Comparison of ENCODE assay signal across 9 cellular contexts in genomic region chr3:122091602-122092006, GRCh38. TPM values are rescaled to one million over a fixed set of nuclear protein-coding genes. Genes with fewer than 3 reads are reported as not detected.
A peak's percentile ranks its signal among the peaks of the same experiment; 100 is the strongest.
DNase-seq lines count a peak whose midpoint lies in the region; ATAC-seq, FAIRE-seq and TF ChIP-seq lines count a peak whose summit lies in the region.
"Had no signal": no experiment of that assay in that cellular context is flagged by ENCODE, and none has a peak within 500 bp of the region (broad histone marks: within the 10 kb centered on the region; RNA-seq: fewer than 3 reads in every experiment).

No MANE protein-coding gene starts in this region.

- peak overlapping the region; percentile 40 for H2AFZ ChIP-seq in endothelial cell of umbilical vein (ENCODE audit: low read depth, low read length)

- no peaks in the 10 kb centered on the region for H3K9me1 ChIP-seq in endothelial cell of umbilical vein (replicated peaks; ENCODE audit: control insufficient read depth, extremely low read depth, insufficient read depth, low read length)

- peaks cover 1 to 4% of the 10 kb centered on the region in 2 experiments for H3K27me3 ChIP-seq in endothelial cell of umbilical vein (ENCODE audit: control insufficient read depth in 2 of 2, insufficient read depth in 2 of 2, low read length in 2 of 2)
- no peaks in the 10 kb centered on the region for H3K27me3 ChIP-seq in colonic mucosa
- no peaks in the 10 kb centered on the region for H3K27me3 ChIP-seq in H7 (ENCODE audit: control insufficient read depth, insufficient read depth, low read length)

- peaks cover 6% of the 10 kb centered on the region for H3K4me1 ChIP-seq in endothelial cell of umbilical vein (ENCODE audit: control insufficient read depth, extremely low read depth, insufficient read depth, low read length)
- no peaks in the 10 kb centered on the region for H3K4me1 ChIP-seq in colonic mucosa

- CTCF ChIA-PET in endothelial cell of umbilical vein (lab: Charles Lee), result interaction anchor here (1.0 to 1.4 kb wide), 3 partner anchors 112 to 209 kb away, joined by 3 to 4 read pairs (median 3); no protein-coding TSS in a partner anchor

- no TSS peak for BruUV-seq in endothelial cell of umbilical vein (replicated peaks; lab: Mats Ljungman, UMichigan)

- intact Hi-C loops in endothelial cell of umbilical vein (cut with micrococcal nuclease), result loop anchor here (1.0 to 5.0 kb wide), 4 partner anchors 94 to 545 kb away; no protein-coding TSS in a partner anchor
- intact Hi-C loops in colonic mucosa (cut with DNase I), result no loop called here

- TF ChIP-seq CTCF in endothelial cell of umbilical vein (IDR thresholded peaks at IDR 0.05; ENCODE audit: extremely low read depth in 1 of 2, insufficient read depth in 1 of 2, low read depth in 1 of 2, low read length in 2 of 2) (no peak), colonic mucosa (IDR thresholded peaks at IDR 0.05) (no peak)

- dilution Hi-C loops in endothelial cell of umbilical vein (cut with MboI; ENCODE audit: extremely low pct_ligation_motif_present, low sequenced_read_pairs), result no loop called here

- H3K9ac ChIP-seq in endothelial cell of umbilical vein (replicated peaks; ENCODE audit: extremely low read depth, insufficient read depth, low read length) (no peak overlapping the region), colonic mucosa (ENCODE audit: low read depth in 2 of 2, low read length in 2 of 2) (no peak overlapping the region)

- no peaks in the 10 kb centered on the region for H3K36me3 ChIP-seq in endothelial cell of umbilical vein (ENCODE audit: control insufficient read depth in 2 of 2, extremely low read depth in 1 of 2, insufficient read depth in 2 of 2, low read length in 2 of 2)
- no peaks in the 10 kb centered on the region for H3K36me3 ChIP-seq in colonic mucosa
- H3K36me3 ChIP-seq in H7 (replicated peaks; ENCODE audit: control insufficient read depth, insufficient read depth, low read length), result no peaks in the 10 kb centered on the region

- DNase-seq in endothelial cell of umbilical vein (ENCODE audit: low read depth, low spot score), result no peak
- no peak for DNase-seq in NCI-H1092 treated with DMSO at 0.1 percent for 48 hours (lab: John Stamatoyannopoulos, UW)
- DNase-seq in colonic mucosa, result no peak
- DNase-seq in H7, result no peak
- no peak for DNase-seq in kidney tubule cell (ENCODE audit: low spot score)
- DNase-seq: NCI-H526 treated with DMSO at 0.1 percent for 48 hours had no signal

- H3K9me3 ChIP-seq in endothelial cell of umbilical vein (replicated peaks; ENCODE audit: control insufficient read depth, insufficient read depth, low read length), result no peaks in the 10 kb centered on the region
- no peaks in the 10 kb centered on the region for H3K9me3 ChIP-seq in colonic mucosa

- no peaks in the 10 kb centered on the region for H3K79me2 ChIP-seq in endothelial cell of umbilical vein (ENCODE audit: control insufficient read depth, insufficient read depth, low read length)

- ATAC-seq in GM18508 (IDR thresholded peaks at IDR 0.05; ENCODE audit: insufficient read depth, unreplicated experiment) (peak; percentile 40), GM21515 (IDR thresholded peaks at IDR 0.05; ENCODE audit: unreplicated experiment) (peak; percentile 59), HG03460 (IDR thresholded peaks at IDR 0.05; ENCODE audit: unreplicated experiment) (peak; percentile 50)

- no peak for FAIRE-seq in endothelial cell of umbilical vein (lab: Jason Lieb, UNC)

- no peak overlapping the region for H3K4me3 ChIP-seq in endothelial cell of umbilical vein (replicated peaks in 1 of 3; ENCODE audit: insufficient read depth in 1 of 3, low read depth in 1 of 3, low read length in 3 of 3)
- H3K4me3 ChIP-seq in colonic mucosa, result no peak overlapping the region
- H3K4me3 ChIP-seq in H7 (ENCODE audit: insufficient read depth, low read depth, low read length), result no peak overlapping the region

- POLR2A ChIA-PET in endothelial cell of umbilical vein (lab: Charles Lee), result no interaction called here

- H3K4me2 ChIP-seq in endothelial cell of umbilical vein (ENCODE audit: insufficient read depth, low read length), result no peak overlapping the region

- H4K20me1 ChIP-seq in endothelial cell of umbilical vein (replicated peaks; ENCODE audit: control insufficient read depth, extremely low read depth, insufficient read depth, low read length), result no peaks in the 10 kb centered on the region

- no peak overlapping the region for H3K27ac ChIP-seq in endothelial cell of umbilical vein (ENCODE audit: insufficient read depth, low read depth, low read length)
- H3K27ac ChIP-seq in colonic mucosa, result no peak overlapping the region

- TF ChIP-seq POLR2A in endothelial cell of umbilical vein (IDR thresholded peaks at IDR 0.05; ENCODE audit: low read depth, low read length), result no peak

TF ChIP-seq in endothelial cell of umbilical vein, 7 proteins besides CTCF, POLR2A, EP300 and RAD21:
- TF ChIP-seq GATA2 (IDR thresholded peaks at IDR 0.05; ENCODE audit: insufficient read depth, insufficient read length, low read depth, low read length), result no peak
- no peak for TF ChIP-seq POLR2AphosphoS5 (IDR thresholded peaks at IDR 0.05; ENCODE audit: insufficient read depth, low read depth, low read length)
TF ChIP-seq in endothelial cell of umbilical vein: peak in this region for 0.

RNA-seq across cellular contexts. Expression of gene CD86, which starts 36.4 kb away (rescaled TPM):
- total RNA-seq in endothelial cell of umbilical vein, result not detected in 2 replicates
- polyA plus RNA-seq in endothelial cell of umbilical vein, result not detected in 2 replicates
- not detected in 2 replicates for polyA plus RNA-seq in endothelial cell of umbilical vein (2011; cell fraction: cytosol; rRNA removed)
- not detected in 2 replicates for polyA plus RNA-seq in endothelial cell of umbilical vein (2011; cell fraction: nucleus; rRNA removed)
- polyA plus RNA-seq in endothelial cell of umbilical vein (2012), result not detected in 2 replicates
- not detected in 2 replicates for polyA minus RNA-seq in endothelial cell of umbilical vein
- not detected for polyA minus RNA-seq in endothelial cell of umbilical vein (2011; cell fraction: cytosol; rRNA and poly(A)+ RNA removed)
- polyA minus RNA-seq in endothelial cell of umbilical vein (2011; cell fraction: nucleus; rRNA and poly(A)+ RNA removed), result not detected in 2 replicates
- 1 to 10 TPM in 1 of 2 donors, under 1 TPM in 1; 0.57 to 5.6 TPM for total RNA-seq in colonic mucosa
- total RNA-seq in H7 (2014; rRNA removed; shearing (Covaris generic)), result 0.24 TPM in 1 of 2 replicates, not detected in the other
